ENCODE assay signal across 23 cellular contexts in the genomic region with DNA sequence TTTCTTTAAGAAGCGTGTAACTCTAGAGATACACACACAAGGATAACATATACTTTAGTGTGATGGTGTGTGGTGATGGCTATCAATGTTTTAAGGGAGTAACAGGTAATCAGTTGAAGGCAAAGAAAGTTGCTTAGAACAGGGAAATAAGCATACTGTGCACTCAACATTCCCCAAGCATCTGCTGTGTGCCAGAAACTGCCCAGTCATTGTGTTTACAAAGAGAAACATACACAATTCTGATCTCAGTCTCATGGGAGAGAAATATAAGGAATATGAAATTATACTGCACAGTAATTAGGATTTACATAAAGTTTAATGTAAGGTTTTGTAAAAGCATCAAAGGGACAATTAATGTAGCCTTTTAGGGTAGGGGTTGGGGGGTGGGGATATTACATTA.
DNase-seq lines count a peak whose midpoint lies in the region; ATAC-seq and TF ChIP-seq lines count a peak whose summit lies in the region.
"Had no signal": no experiment of that assay in that cellular context is flagged by ENCODE, and none has a peak within 500 bp of the region (broad histone marks: within the 10 kb centered on the region; RNA-seq: fewer than 3 reads in every experiment).

No MANE protein-coding gene starts in this region.

- DNase-seq in DMS53 treated with DMSO at 0.1 percent for 48 hours (lab: John Stamatoyannopoulos, UW; ENCODE audit: unreplicated experiment) (peak; percentile 11), IMR-90 (no peak), choroid plexus epithelial cell (ENCODE audit: low read depth) (peak; percentile 4), mesendoderm (peak; percentile 2)
- DNase-seq in activated effector memory CD4-positive, alpha-beta T cell treated with anti-CD3 and anti-CD28 coated beads, Interleukin-2, amount 50 U/mL, for 16 hours = no peak
- DNase-seq in stimulated activated naive CD4-positive, alpha-beta T cell (lab: John Stamatoyannopoulos, UW) = no peak
- DNase-seq: Caco-2; CD8-positive, alpha-beta T cell; DMS153; H7; KG1; MG63; NCI-H1105 treated with DMSO at 0.1 percent for 48 hours; NCI-H146; NCI-H1930; NCI-H226; NCI-H524; NCI-H774; Right ventricle myocardium superior; RPMI8226 had no signal

- H4K8ac ChIP-seq in IMR-90 (ENCODE audit: low read depth in 2 of 2, low read length in 2 of 2) (no peak overlapping the region), mesendoderm (ENCODE audit: low read depth, low read length) (no peak overlapping the region)

- H2BK120ac ChIP-seq in IMR-90 (ENCODE audit: low read depth, low read length) = no peak overlapping the region
- no peak overlapping the region for H2BK120ac ChIP-seq in mesendoderm (ENCODE audit: low read depth, low read length)

- dilution Hi-C loops in IMR-90 (cut with HindIII; ENCODE audit: low sequenced_read_pairs, unreplicated experiment) = no loop called here

- BruUV-seq in IMR-90 (replicated peaks; lab: Mats Ljungman, UMichigan) = no TSS peak

- H3K9me3 ChIP-seq in IMR-90 (ENCODE audit: control insufficient read depth, insufficient read depth, low read length) = no peaks in the 10 kb centered on the region
- H3K9me3 ChIP-seq: Caco-2, MG63, SJSA1 had no signal

- no peaks in the 10 kb centered on the region for H4K20me1 ChIP-seq in IMR-90 (ENCODE audit: insufficient read depth, low read length)

- CTCF ChIA-PET in IMR-90 (lab: Yijun Ruan, JAX) = no interaction called here

- H3K18ac ChIP-seq in IMR-90 (ENCODE audit: low read depth, low read length) = no peak overlapping the region
- no peak overlapping the region for H3K18ac ChIP-seq in mesendoderm (ENCODE audit: low read length)

- POLR2A ChIA-PET in IMR-90 (lab: Charles Lee; ENCODE audit: unreplicated experiment) = no interaction called here

- H2BK20ac ChIP-seq in IMR-90 (ENCODE audit: low read depth, low read length) = no peak overlapping the region

- H3K4me1 ChIP-seq in IMR-90 (ENCODE audit: control insufficient read depth, insufficient read depth, low read length) (no peaks in the 10 kb centered on the region), mesendoderm (ENCODE audit: control insufficient read depth, low read depth, low read length) (no peaks in the 10 kb centered on the region)
- H3K4me1 ChIP-seq: Caco-2, SJSA1 had no signal

- no peaks in the 10 kb centered on the region for H3K9me1 ChIP-seq in IMR-90 (ENCODE audit: insufficient read depth, low read length)

- H3K14ac ChIP-seq in IMR-90 (replicated peaks; ENCODE audit: low read depth, low read length) = no peak overlapping the region

- no peak overlapping the region for H3K23ac ChIP-seq in IMR-90 (ENCODE audit: low read depth, low read length)
- no peak overlapping the region for H3K23ac ChIP-seq in mesendoderm (ENCODE audit: low read length)

- no peak overlapping the region for H2AK9ac ChIP-seq in IMR-90 (replicated peaks; ENCODE audit: low read depth, low read length, poor library complexity)

- no peak overlapping the region for H2BK15ac ChIP-seq in IMR-90 (ENCODE audit: low read depth, low read length)
- no peak overlapping the region for H2BK15ac ChIP-seq in mesendoderm (replicated peaks; ENCODE audit: low read depth)

- H2AK5ac ChIP-seq in IMR-90 (ENCODE audit: low read depth, low read length) = no peak overlapping the region
- H2AK5ac ChIP-seq in mesendoderm (ENCODE audit: low read length) = no peak overlapping the region

- no peak overlapping the region for H2AFZ ChIP-seq in IMR-90 (replicated peaks; ENCODE audit: low read length, poor library complexity)

- H2BK5ac ChIP-seq in IMR-90 (ENCODE audit: low read depth, low read length, poor library complexity, severe bottlenecking) (no peak overlapping the region), mesendoderm (ENCODE audit: low read length) (no peak overlapping the region)

- H3K56ac ChIP-seq in IMR-90 (ENCODE audit: extremely low read depth, insufficient read depth, low read length) (no peak overlapping the region), mesendoderm (ENCODE audit: low read length) (no peak overlapping the region)

- TF ChIP-seq RAD21 in IMR-90 (IDR thresholded peaks at IDR 0.05; ENCODE audit: low read length) = no peak

- H3K27ac ChIP-seq in IMR-90 (ENCODE audit: insufficient read depth, low read length) (no peak overlapping the region), mesendoderm (ENCODE audit: low read depth, low read length) (no peak overlapping the region)
- H3K27ac ChIP-seq: C4-2B, SJSA1 had no signal

- no peak overlapping the region for H3K4me2 ChIP-seq in IMR-90 (ENCODE audit: low read depth, low read length)
- no peak overlapping the region for H3K4me2 ChIP-seq in mesendoderm (ENCODE audit: low read length)

- ATAC-seq in IMR-90 (ENCODE audit: low read depth) (no peak), HG03460 (IDR thresholded peaks at IDR 0.05; ENCODE audit: unreplicated experiment) (no peak)
- ATAC-seq: CD8-positive, alpha-beta T cell had no signal

- no peaks in the 10 kb centered on the region for H3K27me3 ChIP-seq in IMR-90 (ENCODE audit: control insufficient read depth, insufficient read depth, low read length)
- no peaks in the 10 kb centered on the region for H3K27me3 ChIP-seq in mesendoderm (ENCODE audit: insufficient read depth, low read length, poor library complexity)
- H3K27me3 ChIP-seq: MG63, SJSA1 had no signal

- H3K79me1 ChIP-seq in IMR-90 (ENCODE audit: low read depth in 1 of 2, low read length in 2 of 2) = no peaks in the 10 kb centered on the region
- no peaks in the 10 kb centered on the region for H3K79me1 ChIP-seq in mesendoderm (ENCODE audit: low read length)

- H3K79me2 ChIP-seq in mesendoderm (ENCODE audit: control insufficient read depth, insufficient read depth, low read length) = no peaks in the 10 kb centered on the region

- no peak for TF ChIP-seq POLR2A in IMR-90 (IDR thresholded peaks at IDR 0.05; ENCODE audit: low read depth, low read length)

- H3K4ac ChIP-seq in IMR-90 (ENCODE audit: low read depth, low read length) (no peak overlapping the region), mesendoderm (ENCODE audit: low read depth, low read length) (no peak overlapping the region)

- H3K36me3 ChIP-seq in IMR-90 (ENCODE audit: control insufficient read depth, insufficient read depth, low read length) = no peaks in the 10 kb centered on the region
- no peaks in the 10 kb centered on the region for H3K36me3 ChIP-seq in mesendoderm (ENCODE audit: control insufficient read depth, insufficient read depth, low read length)
- H3K36me3 ChIP-seq: MG63, SJSA1 had no signal

- H3K4me3 ChIP-seq in IMR-90 (ENCODE audit: insufficient read depth, low read depth, low read length) (no peak overlapping the region), choroid plexus epithelial cell (ENCODE audit: low read depth, low read length) (no peak overlapping the region), mesendoderm (ENCODE audit: low read length) (no peak overlapping the region)
- H3K4me3 ChIP-seq: MG63, SJSA1 had no signal

- H4K5ac ChIP-seq in IMR-90 (ENCODE audit: low read depth, low read length) (no peak overlapping the region), mesendoderm (ENCODE audit: low read length) (no peak overlapping the region)

- TF ChIP-seq CTCF in IMR-90 (conservative IDR thresholded peaks at IDR 0.05; ENCODE audit: low read depth, low read length) = no peak
- TF ChIP-seq CTCF in choroid plexus epithelial cell (conservative IDR thresholded peaks at IDR 0.05; ENCODE audit: low read depth, low read length) = no peak

- WGBS in IMR-90 (ENCODE audit: extremely low coverage in 2 of 2, insufficient read length in 1 of 2), 2 experiments = no CpG with 5 or more reads among the region's 1 CpG
- no CpG with 5 or more reads among the region's 1 CpG for WGBS in mesendoderm (ENCODE audit: extremely low coverage, insufficient coverage, low lambda C conversion rate)

- no peak overlapping the region for H4K91ac ChIP-seq in IMR-90 (ENCODE audit: insufficient read depth, low read depth, low read length)

- no peak overlapping the region for H3K9ac ChIP-seq in IMR-90 (ENCODE audit: low read depth, low read length)
- no peak overlapping the region for H3K9ac ChIP-seq in mesendoderm (ENCODE audit: low read length)

- in situ Hi-C loops in IMR-90 (cut with MboI; ENCODE audit: low sequenced_read_pairs) = no loop called here

- intact Hi-C loops in IMR-90 (cut with micrococcal nuclease) = no loop called here

TF ChIP-seq in IMR-90, 13 proteins besides CTCF, POLR2A, EP300 and RAD21:
- TF ChIP-seq NFE2L2 (IDR thresholded peaks at IDR 0.05; ENCODE audit: low read depth, low read length) = peak; percentile 79
- TF ChIP-seq RCOR1 (IDR thresholded peaks at IDR 0.05; ENCODE audit: insufficient replicate concordance, low read length) = no peak
- no peak for TF ChIP-seq MAZ (IDR thresholded peaks at IDR 0.05; ENCODE audit: borderline replicate concordance, low read depth, low read length)

Comparison
In these comparisons a context has a peak if more than half of its experiments do, and no peak if none do; other contexts are left out.
1. DNase-seq: peak in DMS53 treated with DMSO at 0.1 percent for 48 hours (single experiment), choroid plexus epithelial cell (single experiment) and mesendoderm (single experiment); none in IMR-90 (single experiment), activated effector memory CD4-positive, alpha-beta T cell treated with anti-CD3 and anti-CD28 coated beads, Interleukin-2, amount 50 U/mL, for 16 hours (single experiment) and stimulated activated naive CD4-positive, alpha-beta T cell (0 of 6).